10 cellular contexts compared by ENCODE assay signal in the genomic region with DNA sequence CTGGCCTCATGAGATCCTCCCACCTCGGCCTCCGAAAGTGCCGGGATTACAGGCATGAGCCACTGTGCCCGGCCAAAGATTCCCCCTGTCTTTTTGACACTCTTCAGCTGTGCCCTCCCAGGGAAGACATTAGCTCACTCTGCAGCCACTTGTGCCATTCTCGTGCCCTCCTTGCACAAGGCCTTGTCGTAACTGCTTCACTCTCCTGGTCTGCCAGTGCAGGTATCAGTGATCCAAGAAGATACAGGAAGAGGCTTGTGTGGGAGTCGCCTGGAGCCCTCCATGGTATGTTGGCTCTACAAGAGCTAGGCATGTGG. TPM values are rescaled to one million over a fixed set of nuclear protein-coding genes. Genes with fewer than 3 reads are reported as not detected.
DNase-seq lines count a peak whose midpoint lies in the region; ATAC-seq and TF ChIP-seq lines count a peak whose summit lies in the region.
"Had no signal": no experiment of that assay in that cellular context is flagged by ENCODE, and none has a peak within 500 bp of the region (broad histone marks: within the 10 kb centered on the region; RNA-seq: fewer than 3 reads in every experiment).

No MANE protein-coding gene starts in this region.

- no peak for TF ChIP-seq RAD21 in IMR-90 (IDR thresholded peaks at IDR 0.05; ENCODE audit: low read length)

- H2BK5ac ChIP-seq in IMR-90 (ENCODE audit: low read depth, low read length, poor library complexity, severe bottlenecking): peak overlapping the region; percentile 78

- no peak overlapping the region for H3K18ac ChIP-seq in IMR-90 (ENCODE audit: low read depth, low read length)

- H3K14ac ChIP-seq in IMR-90 (replicated peaks; ENCODE audit: low read depth, low read length): peak overlapping the region; percentile 74

- DNase-seq in IMR-90 (no peak), epithelial cell of prostate (ENCODE audit: low read depth, low spot score) (no peak), NCI-H2227 treated with DMSO at 0.1 percent for 48 hours (lab: John Stamatoyannopoulos, UW) (no peak), SIG-M5 treated with dmso at 0.1 percent for 504 hours (lab: John Stamatoyannopoulos, UW; ENCODE audit: unreplicated experiment) (no peak), GDM1 (lab: John Stamatoyannopoulos, UW) (no peak)
- no peak for DNase-seq in activated CD8-positive, alpha-beta memory T cell treated with anti-CD3 and anti-CD28 coated beads, Interleukin-2, amount 50 U/mL, for 48 hours
- DNase-seq: GOT3, NCI-H2171 had no signal

- H3K9me1 ChIP-seq in IMR-90 (ENCODE audit: insufficient read depth, low read length): peaks cover 7% of the 10 kb centered on the region

- H3K4me2 ChIP-seq in IMR-90 (ENCODE audit: low read depth, low read length) (no peak overlapping the region), parathyroid adenoma (ENCODE audit: low read length) (no peak overlapping the region)

- peak overlapping the region; percentile 20; the same call in 2 of the 3 replicates for H2BK15ac ChIP-seq in IMR-90 (ENCODE audit: low read depth, low read length)

- dilution Hi-C loops in IMR-90 (cut with HindIII; ENCODE audit: low sequenced_read_pairs, unreplicated experiment): no loop called here

- H2AFZ ChIP-seq in ACC112 (ENCODE audit: low read length, unreplicated experiment) (peak overlapping the region; percentile 46), IMR-90 (replicated peaks; ENCODE audit: low read length, poor library complexity) (peak overlapping the region; percentile 85), parathyroid adenoma (peak overlapping the region; percentile 60)

- H2BK20ac ChIP-seq in IMR-90 (ENCODE audit: low read depth, low read length): peak overlapping the region; percentile 18; the same call in 1 of the 2 replicates

- H4K8ac ChIP-seq in IMR-90 (ENCODE audit: low read depth in 2 of 2, low read length in 2 of 2): peak overlapping the region; percentile 64 to 73; a peak in 3 of 4 replicates

- H3K79me1 ChIP-seq in IMR-90 (ENCODE audit: low read depth in 1 of 2, low read length in 2 of 2): peaks cover 2 to 5% of the 10 kb centered on the region in 2 experiments; a peak in 2 of 4 replicates

- H4K91ac ChIP-seq in IMR-90 (ENCODE audit: insufficient read depth, low read depth, low read length): peak overlapping the region; percentile 60

- H3K27ac ChIP-seq in ACC112 (ENCODE audit: low read depth, low read length): 0 out of 2 replicates have a peak overlapping the region, but pooled peaks have one; percentile 63
- H3K27ac ChIP-seq in IMR-90 (ENCODE audit: insufficient read depth, low read length): peak overlapping the region; percentile 53
- peak overlapping the region; percentile 73 for H3K27ac ChIP-seq in epithelial cell of prostate
- H3K27ac ChIP-seq in parathyroid adenoma: no peak overlapping the region

- H3K4me3 ChIP-seq in ACC112 (ENCODE audit: low read depth, low read length): no peak overlapping the region
- H3K4me3 ChIP-seq in IMR-90 (ENCODE audit: insufficient read depth, low read depth, low read length): no peak overlapping the region
- H3K4me3 ChIP-seq in parathyroid adenoma (ENCODE audit: low read depth, low read length): no peak overlapping the region

- intact Hi-C loops in IMR-90 (cut with micrococcal nuclease): loop anchor here (2.0 to 10.0 kb wide), 2 partner anchors 46 to 342 kb away; a partner anchor contains a TSS

- peak overlapping the region; percentile 38; the same call in 1 of the 2 replicates for H3K23ac ChIP-seq in IMR-90 (ENCODE audit: low read depth, low read length)

- WGBS in IMR-90 (ENCODE audit: extremely low coverage in 2 of 2, insufficient read length in 1 of 2), 2 experiments: 89% methylated on average over 5 of the region's 7 CpGs; no CpG with 5 or more reads in 1 of the 2 experiments

- TF ChIP-seq CTCF in IMR-90 (conservative IDR thresholded peaks at IDR 0.05; ENCODE audit: low read depth, low read length) (no peak), parathyroid adenoma (IDR thresholded peaks at IDR 0.05) (no peak)

- no peaks in the 10 kb centered on the region for H3K27me3 ChIP-seq in ACC112 (ENCODE audit: insufficient read depth, low read length)
- H3K27me3 ChIP-seq in IMR-90 (ENCODE audit: control insufficient read depth, insufficient read depth, low read length): no peaks in the 10 kb centered on the region
- no peaks in the 10 kb centered on the region for H3K27me3 ChIP-seq in parathyroid adenoma (ENCODE audit: control insufficient read depth, insufficient read depth, low read length)

- H3K4me1 ChIP-seq in ACC112 (ENCODE audit: control insufficient read depth, insufficient read depth, low read length, unreplicated experiment): peaks cover 10% of the 10 kb centered on the region
- H3K4me1 ChIP-seq in IMR-90 (ENCODE audit: control insufficient read depth, insufficient read depth, low read length): peaks cover 7% of the 10 kb centered on the region
- H3K4me1 ChIP-seq in parathyroid adenoma: no peaks in the 10 kb centered on the region

- no peak overlapping the region; the same call in 1 of the 2 replicates for H3K9ac ChIP-seq in IMR-90 (ENCODE audit: low read depth, low read length)
- no peak overlapping the region for H3K9ac ChIP-seq in parathyroid adenoma

- no peaks in the 10 kb centered on the region for H4K20me1 ChIP-seq in IMR-90 (ENCODE audit: insufficient read depth, low read length)

- H3K9me3 ChIP-seq in IMR-90 (ENCODE audit: control insufficient read depth, insufficient read depth, low read length): no peaks in the 10 kb centered on the region
- no peaks in the 10 kb centered on the region for H3K9me3 ChIP-seq in parathyroid adenoma (ENCODE audit: control insufficient read depth, low read length)

- CTCF ChIA-PET in IMR-90 (lab: Yijun Ruan, JAX): interaction anchor here (0.6 to 2.0 kb wide), 9 partner anchors 9 to 758 kb away, joined by 3 to 13 read pairs (median 4); a partner anchor contains a TSS

- no peak for TF ChIP-seq POLR2A in IMR-90 (IDR thresholded peaks at IDR 0.05; ENCODE audit: low read depth, low read length)

- in situ Hi-C loops in IMR-90 (cut with MboI; ENCODE audit: low sequenced_read_pairs): no loop called here

- H3K36me3 ChIP-seq in ACC112 (ENCODE audit: insufficient read depth, low read length) (no peaks in the 10 kb centered on the region), IMR-90 (ENCODE audit: control insufficient read depth, insufficient read depth, low read length) (no peaks in the 10 kb centered on the region), parathyroid adenoma (ENCODE audit: control insufficient read depth, insufficient read depth, low read length) (no peaks in the 10 kb centered on the region)

- peak overlapping the region; percentile 74 for H2AK5ac ChIP-seq in IMR-90 (ENCODE audit: low read depth, low read length)

- H2BK120ac ChIP-seq in IMR-90 (ENCODE audit: low read depth, low read length): peak overlapping the region; percentile 64

- H3K56ac ChIP-seq in IMR-90 (ENCODE audit: extremely low read depth, insufficient read depth, low read length): no peak overlapping the region

- POLR2A ChIA-PET in IMR-90 (lab: Charles Lee; ENCODE audit: unreplicated experiment): interaction anchor here (0.8 kb wide), 1 partner anchor 22 kb away, joined by 3 read pairs; a partner anchor contains a TSS

- H4K5ac ChIP-seq in IMR-90 (ENCODE audit: low read depth, low read length): peak overlapping the region; percentile 28

- no TSS peak for BruUV-seq in IMR-90 (replicated peaks; lab: Mats Ljungman, UMichigan)

- ATAC-seq in IMR-90 (ENCODE audit: low read depth): no peak

- H3K4ac ChIP-seq in IMR-90 (ENCODE audit: low read depth, low read length): peak overlapping the region; percentile 84

- no peaks in the 10 kb centered on the region for H3K79me2 ChIP-seq in ACC112 (ENCODE audit: control insufficient read depth, insufficient read depth, low read length, unreplicated experiment)
- no peaks in the 10 kb centered on the region for H3K79me2 ChIP-seq in parathyroid adenoma

- peak overlapping the region; percentile 96 for H2AK9ac ChIP-seq in IMR-90 (replicated peaks; ENCODE audit: low read depth, low read length, poor library complexity)

TF ChIP-seq in IMR-90, 13 proteins besides CTCF, POLR2A, EP300 and RAD21:
- TF ChIP-seq BHLHE40 (IDR thresholded peaks at IDR 0.05; ENCODE audit: low read depth, low read length) (no peak), CEBPB (IDR thresholded peaks at IDR 0.05; ENCODE audit: low read depth, low read length) (no peak)

RNA-seq across cellular contexts. Expression of a gene that starts 22.0 kb away (rescaled TPM):
- total RNA-seq in IMR-90 (2012; rRNA removed): 23.8 and 41.4 TPM in 2 replicates
- polyA plus RNA-seq in IMR-90 (2012; rRNA removed): 31.1 and 46.4 TPM in 2 replicates
- polyA plus RNA-seq in IMR-90 (2012; cell fraction: cytosol; rRNA removed): 13.2 and 15.6 TPM in 2 replicates
- polyA plus RNA-seq in IMR-90 (2012; cell fraction: nucleus; rRNA removed; ENCODE audit: low replicate concordance): 14.3 and 60.9 TPM in 2 replicates
